1 cellular context compared by ENCODE assay signal in the genomic region with DNA sequence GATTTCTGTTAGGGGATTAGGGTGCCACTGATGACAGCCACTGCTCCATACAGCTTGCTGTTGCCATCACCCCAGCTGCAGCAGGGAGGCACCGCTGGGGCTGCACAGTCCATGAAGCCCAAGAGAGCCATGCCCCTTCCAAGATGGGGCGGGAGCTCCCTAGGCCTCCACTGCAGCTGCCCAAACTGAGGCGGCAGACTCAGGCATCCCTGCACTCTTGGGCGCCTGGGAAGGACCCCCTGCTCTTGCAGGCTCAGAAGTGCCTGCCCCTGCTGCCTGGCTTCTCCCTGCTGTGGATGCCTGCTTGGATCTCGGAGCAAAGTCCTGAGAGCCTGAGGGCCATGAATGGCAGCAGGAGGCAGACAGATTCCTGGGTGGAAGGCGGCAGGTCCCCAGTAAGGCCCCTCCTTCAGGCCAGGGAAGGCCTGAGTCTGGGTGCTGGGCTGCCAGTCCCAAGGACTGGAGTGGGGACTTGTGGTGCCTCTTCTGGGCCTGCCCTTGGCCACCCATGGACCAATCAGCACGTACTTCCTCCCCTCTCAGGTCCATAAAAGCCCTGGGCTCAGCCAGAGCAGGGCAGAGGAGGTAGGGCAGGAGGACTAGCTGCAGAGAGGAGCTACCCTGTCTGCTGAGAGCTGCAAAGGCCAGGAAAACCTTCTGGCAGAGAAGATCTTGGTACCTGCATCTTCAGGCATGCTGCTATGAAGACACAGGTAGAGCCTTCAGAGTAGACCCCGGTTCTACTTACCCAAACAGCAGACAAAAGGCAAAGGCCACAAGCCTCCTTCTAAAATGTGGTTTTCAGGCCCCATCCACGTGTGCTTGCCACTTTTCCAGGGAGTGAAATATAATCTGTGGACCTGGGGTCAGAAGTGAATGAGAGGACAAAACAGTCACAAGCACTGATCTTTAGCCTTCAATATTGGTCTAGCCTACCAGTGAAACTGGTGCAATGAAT.
TF ChIP-seq lines count a peak whose summit lies in the region.

No MANE protein-coding gene starts in this region.

TF ChIP-seq in HepG2, 621 proteins besides CTCF, POLR2A, EP300 and RAD21 (continued from another document and continues in another):
- TF ChIP-seq, protein P1, sequence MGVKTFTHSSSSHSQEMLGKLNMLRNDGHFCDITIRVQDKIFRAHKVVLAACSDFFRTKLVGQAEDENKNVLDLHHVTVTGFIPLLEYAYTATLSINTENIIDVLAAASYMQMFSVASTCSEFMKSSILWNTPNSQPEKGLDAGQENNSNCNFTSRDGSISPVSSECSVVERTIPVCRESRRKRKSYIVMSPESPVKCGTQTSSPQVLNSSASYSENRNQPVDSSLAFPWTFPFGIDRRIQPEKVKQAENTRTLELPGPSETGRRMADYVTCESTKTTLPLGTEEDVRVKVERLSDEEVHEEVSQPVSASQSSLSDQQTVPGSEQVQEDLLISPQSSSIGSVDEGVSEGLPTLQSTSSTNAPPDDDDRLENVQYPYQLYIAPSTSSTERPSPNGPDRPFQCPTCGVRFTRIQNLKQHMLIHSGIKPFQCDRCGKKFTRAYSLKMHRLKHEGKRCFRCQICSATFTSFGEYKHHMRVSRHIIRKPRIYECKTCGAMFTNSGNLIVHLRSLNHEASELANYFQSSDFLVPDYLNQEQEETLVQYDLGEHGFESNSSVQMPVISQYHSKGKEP (CRISPR knock-in tag; IDR thresholded peaks at IDR 0.05), result no peak
- TF ChIP-seq ZNF207 (IDR thresholded peaks at IDR 0.05; ENCODE audit: borderline replicate concordance), result no peak
- 0 out of 2 replicates have a peak, but pooled peaks have one; percentile 68 for TF ChIP-seq ZNF570 (CRISPR knock-in tag; IDR thresholded peaks at IDR 0.05; ENCODE audit: borderline replicate concordance)
- TF ChIP-seq GTF3A (CRISPR knock-in tag; conservative IDR thresholded peaks at IDR 0.05), result 0 out of 2 replicates have a peak, but pooled peaks have one; percentile 25
- no peak for TF ChIP-seq E2F2 (CRISPR knock-in tag; IDR thresholded peaks at IDR 0.05; ENCODE audit: borderline replicate concordance)
- TF ChIP-seq, protein P2, sequence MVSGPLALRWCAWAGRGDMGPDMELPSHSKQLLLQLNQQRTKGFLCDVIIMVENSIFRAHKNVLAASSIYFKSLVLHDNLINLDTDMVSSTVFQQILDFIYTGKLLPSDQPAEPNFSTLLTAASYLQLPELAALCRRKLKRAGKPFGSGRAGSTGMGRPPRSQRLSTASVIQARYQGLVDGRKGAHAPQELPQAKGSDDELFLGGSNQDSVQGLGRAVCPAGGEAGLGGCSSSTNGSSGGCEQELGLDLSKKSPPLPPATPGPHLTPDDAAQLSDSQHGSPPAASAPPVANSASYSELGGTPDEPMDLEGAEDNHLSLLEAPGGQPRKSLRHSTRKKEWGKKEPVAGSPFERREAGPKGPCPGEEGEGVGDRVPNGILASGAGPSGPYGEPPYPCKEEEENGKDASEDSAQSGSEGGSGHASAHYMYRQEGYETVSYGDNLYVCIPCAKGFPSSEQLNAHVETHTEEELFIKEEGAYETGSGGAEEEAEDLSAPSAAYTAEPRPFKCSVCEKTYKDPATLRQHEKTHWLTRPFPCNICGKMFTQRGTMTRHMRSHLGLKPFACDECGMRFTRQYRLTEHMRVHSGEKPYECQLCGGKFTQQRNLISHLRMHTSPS (CRISPR knock-in tag; IDR thresholded peaks at IDR 0.05; ENCODE audit: low read depth), result peak; percentile 30; the same call in 1 of the 2 replicates
- no peak for TF ChIP-seq ZBTB1 (CRISPR knock-in tag; IDR thresholded peaks at IDR 0.05; ENCODE audit: borderline replicate concordance)
- TF ChIP-seq RBM39 (IDR thresholded peaks at IDR 0.05; ENCODE audit: low read depth, low read length, poor library complexity, severe bottlenecking), result no peak
- no peak for TF ChIP-seq IRF2 (CRISPR knock-in tag; IDR thresholded peaks at IDR 0.05)
- peak; percentile 85 for TF ChIP-seq ZNF580 (CRISPR knock-in tag; IDR thresholded peaks at IDR 0.05; ENCODE audit: borderline replicate concordance, low read depth)
- no peak for TF ChIP-seq ZNF75D (CRISPR knock-in tag; IDR thresholded peaks at IDR 0.05; ENCODE audit: borderline replicate concordance)
- TF ChIP-seq KDM5A (IDR thresholded peaks at IDR 0.05; ENCODE audit: borderline replicate concordance, low read length), result no peak
- TF ChIP-seq PAX8 (CRISPR knock-in tag; IDR thresholded peaks at IDR 0.05; ENCODE audit: borderline replicate concordance), result peak; percentile 48; the same call in 1 of the 2 replicates
- peak; percentile 65 for TF ChIP-seq YY1 (IDR thresholded peaks at IDR 0.05; ENCODE audit: insufficient read depth, insufficient replicate concordance, low read depth, low read length)
- TF ChIP-seq ZNF432 (CRISPR knock-in tag; IDR thresholded peaks at IDR 0.05; ENCODE audit: borderline replicate concordance), result no peak
- TF ChIP-seq HNRNPUL1 (IDR thresholded peaks at IDR 0.05; ENCODE audit: low read depth, low read length), result no peak
- peak; percentile 83 for TF ChIP-seq ZNF619 (CRISPR knock-in tag; IDR thresholded peaks at IDR 0.05)
- peak; percentile 49 for TF ChIP-seq U2AF1 (optimal IDR thresholded peaks at IDR 0.05; ENCODE audit: low read depth, low read length)
- TF ChIP-seq, protein P3, sequence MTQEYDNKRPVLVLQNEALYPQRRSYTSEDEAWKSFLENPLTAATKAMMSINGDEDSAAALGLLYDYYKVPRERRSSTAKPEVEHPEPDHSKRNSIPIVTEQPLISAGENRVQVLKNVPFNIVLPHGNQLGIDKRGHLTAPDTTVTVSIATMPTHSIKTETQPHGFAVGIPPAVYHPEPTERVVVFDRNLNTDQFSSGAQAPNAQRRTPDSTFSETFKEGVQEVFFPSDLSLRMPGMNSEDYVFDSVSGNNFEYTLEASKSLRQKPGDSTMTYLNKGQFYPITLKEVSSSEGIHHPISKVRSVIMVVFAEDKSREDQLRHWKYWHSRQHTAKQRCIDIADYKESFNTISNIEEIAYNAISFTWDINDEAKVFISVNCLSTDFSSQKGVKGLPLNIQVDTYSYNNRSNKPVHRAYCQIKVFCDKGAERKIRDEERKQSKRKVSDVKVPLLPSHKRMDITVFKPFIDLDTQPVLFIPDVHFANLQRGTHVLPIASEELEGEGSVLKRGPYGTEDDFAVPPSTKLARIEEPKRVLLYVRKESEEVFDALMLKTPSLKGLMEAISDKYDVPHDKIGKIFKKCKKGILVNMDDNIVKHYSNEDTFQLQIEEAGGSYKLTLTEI (CRISPR knock-in tag; conservative IDR thresholded peaks at IDR 0.05), result no peak
- no peak; the same call in 1 of the 2 replicates for TF ChIP-seq ZNF710 (CRISPR knock-in tag; IDR thresholded peaks at IDR 0.05; ENCODE audit: borderline replicate concordance)
- no peak for TF ChIP-seq RAD51 (IDR thresholded peaks at IDR 0.05; ENCODE audit: borderline replicate concordance)
- TF ChIP-seq GATA4 (IDR thresholded peaks at IDR 0.05; ENCODE audit: borderline replicate concordance, low read depth), result peak; percentile 84; the same call in 1 of the 2 replicates
- 0 out of 2 replicates have a peak, but pooled peaks have one; percentile 62 for TF ChIP-seq HNRNPL (IDR thresholded peaks at IDR 0.05; ENCODE audit: low read depth, low read length)
- TF ChIP-seq KDM5B (CRISPR knock-in tag; IDR thresholded peaks at IDR 0.05; ENCODE audit: borderline replicate concordance), result 0 out of 2 replicates have a peak, but pooled peaks have one; percentile 51
- peak; percentile 39; the same call in 1 of the 2 replicates for TF ChIP-seq ZNF331 (CRISPR knock-in tag; IDR thresholded peaks at IDR 0.05)
- TF ChIP-seq MIER3 (CRISPR knock-in tag; IDR thresholded peaks at IDR 0.05; ENCODE audit: borderline replicate concordance), result peak; percentile 30; the same call in 1 of the 2 replicates
- no peak for TF ChIP-seq ZNF629 (CRISPR knock-in tag; conservative IDR thresholded peaks at IDR 0.05)
- TF ChIP-seq ZC3H4 (CRISPR knock-in tag; IDR thresholded peaks at IDR 0.05; ENCODE audit: borderline replicate concordance), result no peak
- TF ChIP-seq, protein P4, sequence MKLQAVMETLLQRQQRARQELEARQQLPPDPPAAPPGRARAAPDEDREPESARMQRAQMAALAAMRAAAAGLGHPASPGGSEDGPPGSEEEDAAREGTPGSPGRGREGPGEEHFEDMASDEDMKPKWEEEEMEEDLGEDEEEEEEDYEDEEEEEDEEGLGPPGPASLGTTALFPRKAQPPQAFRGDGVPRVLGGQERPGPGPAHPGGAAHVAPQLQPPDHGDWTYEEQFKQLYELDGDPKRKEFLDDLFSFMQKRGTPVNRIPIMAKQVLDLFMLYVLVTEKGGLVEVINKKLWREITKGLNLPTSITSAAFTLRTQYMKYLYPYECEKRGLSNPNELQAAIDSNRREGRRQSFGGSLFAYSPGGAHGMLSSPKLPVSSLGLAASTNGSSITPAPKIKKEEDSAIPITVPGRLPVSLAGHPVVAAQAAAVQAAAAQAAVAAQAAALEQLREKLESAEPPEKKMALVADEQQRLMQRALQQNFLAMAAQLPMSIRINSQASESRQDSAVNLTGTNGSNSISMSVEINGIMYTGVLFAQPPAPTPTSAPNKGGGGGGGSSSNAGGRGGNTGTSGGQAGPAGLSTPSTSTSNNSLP (IDR thresholded peaks at IDR 0.05; ENCODE audit: low read depth, low read length), result no peak; the same call in 1 of the 2 replicates
- TF ChIP-seq MXD3 (CRISPR knock-in tag; IDR thresholded peaks at IDR 0.05), result peak; percentile 55; the same call in 1 of the 2 replicates
- TF ChIP-seq CHD4 (IDR thresholded peaks at IDR 0.05; ENCODE audit: borderline replicate concordance, low read length), result no peak
- TF ChIP-seq ZMYM3 (CRISPR knock-in tag; IDR thresholded peaks at IDR 0.05), result 0 out of 2 replicates have a peak, but pooled peaks have one; percentile 32
- TF ChIP-seq ZNF709 (CRISPR knock-in tag; IDR thresholded peaks at IDR 0.05), result no peak; the same call in 1 of the 2 replicates
- no peak for TF ChIP-seq ZNF296 (CRISPR knock-in tag; conservative IDR thresholded peaks at IDR 0.05)
- TF ChIP-seq PLRG1 (conservative IDR thresholded peaks at IDR 0.05), result no peak
- TF ChIP-seq FOXO1 (CRISPR knock-in tag; IDR thresholded peaks at IDR 0.05), result no peak
- no peak for TF ChIP-seq ZNF253 (CRISPR knock-in tag; IDR thresholded peaks at IDR 0.05; ENCODE audit: borderline replicate concordance)
- TF ChIP-seq ZNF263 (CRISPR knock-in tag; IDR thresholded peaks at IDR 0.05), result peak; percentile 72
- no peak for TF ChIP-seq ZNF180 (CRISPR knock-in tag; IDR thresholded peaks at IDR 0.05; ENCODE audit: borderline replicate concordance, low read depth)
- TF ChIP-seq SKI (IDR thresholded peaks at IDR 0.05; ENCODE audit: partially characterized antibody), result peak; percentile 67
- peak; percentile 66; the same call in 1 of the 2 replicates for TF ChIP-seq SMYD3 (CRISPR knock-in tag; IDR thresholded peaks at IDR 0.05)
